Comparison of ENCODE assay signal across 8 cellular contexts in genomic region chr13:24995225-24995804, GRCh38.
DNase-seq lines count a peak whose midpoint lies in the region; TF ChIP-seq lines count a peak whose summit lies in the region.

No MANE protein-coding gene starts in this region.

- H3K27ac Mint-ChIP-seq in activated CD4-positive, alpha-beta T cell treated with anti-CD3 and anti-CD28 coated beads, Interleukin-2, amount 10 ng/mL, durations not matched to agents 24 days and 14 days = no peak overlapping the region
- no peak overlapping the region for H3K27ac Mint-ChIP-seq in endothelial cell (ENCODE audit: unreplicated experiment)

- DNase-seq in activated CD4-positive, CD25-positive, alpha-beta regulatory T cell (lab: John Stamatoyannopoulos, UW) = peak in 3 of 4 experiments; percentile 7 to 24 (median 14)
- no peak for DNase-seq in activated CD4-positive, CD25-positive, alpha-beta regulatory T cell treated with anti-CD3 and anti-CD28 coated beads, Interleukin-2, amount 50 U/mL, for 72 hours
- peak; percentile 93 for DNase-seq in HT-29 (ENCODE audit: low spot score)
- peak; percentile 39 for DNase-seq in NCI-H774 (lab: John Stamatoyannopoulos, UW)
- DNase-seq in activated CD4-positive, alpha-beta T cell treated with anti-CD3 and anti-CD28 coated beads, Interleukin-2, amount 10 ng/mL, durations not matched to agents 24 days and 14 days = peak; percentile 89
- peak; percentile 67 for DNase-seq in endothelial cell (ENCODE audit: low spot score)
- peak; percentile 71 for DNase-seq in middle frontal gyrus (ENCODE audit: extremely low spot score, low spot score)
- DNase-seq in stromal cell of bone marrow (ENCODE audit: low read depth) = peak; percentile 72

- H3K27me3 Mint-ChIP-seq in activated CD4-positive, alpha-beta T cell treated with anti-CD3 and anti-CD28 coated beads, Interleukin-2, amount 10 ng/mL, durations not matched to agents 24 days and 14 days = peaks cover 24% of the 10 kb centered on the region
- no peaks in the 10 kb centered on the region for H3K27me3 Mint-ChIP-seq in endothelial cell (ENCODE audit: unreplicated experiment)

- intact Hi-C loops in activated CD4-positive, alpha-beta T cell treated with anti-CD3 and anti-CD28 coated beads, Interleukin-2, amount 10 ng/mL, durations not matched to agents 24 days and 14 days (cut with micrococcal nuclease) = loop anchor here (1.0 to 5.0 kb wide), 2 partner anchors 42 to 117 kb away; no protein-coding TSS in a partner anchor

- H3K4me3 Mint-ChIP-seq in activated CD4-positive, alpha-beta T cell treated with anti-CD3 and anti-CD28 coated beads, Interleukin-2, amount 10 ng/mL, durations not matched to agents 24 days and 14 days = no peak overlapping the region
- H3K4me3 Mint-ChIP-seq in endothelial cell (ENCODE audit: unreplicated experiment) = no peak overlapping the region

- peak; percentile 71 for TF ChIP-seq CTCF in endothelial cell (IDR thresholded peaks at IDR 0.05; ENCODE audit: unreplicated experiment)

- peaks cover 3% of the 10 kb centered on the region for H3K4me1 Mint-ChIP-seq in activated CD4-positive, alpha-beta T cell treated with anti-CD3 and anti-CD28 coated beads, Interleukin-2, amount 10 ng/mL, durations not matched to agents 24 days and 14 days
- no peaks in the 10 kb centered on the region for H3K4me1 Mint-ChIP-seq in endothelial cell (ENCODE audit: unreplicated experiment)

- H3K9me3 Mint-ChIP-seq in activated CD4-positive, alpha-beta T cell treated with anti-CD3 and anti-CD28 coated beads, Interleukin-2, amount 10 ng/mL, durations not matched to agents 24 days and 14 days = no peaks in the 10 kb centered on the region
- no peaks in the 10 kb centered on the region for H3K9me3 Mint-ChIP-seq in endothelial cell (ENCODE audit: unreplicated experiment)

- H3K36me3 Mint-ChIP-seq in activated CD4-positive, alpha-beta T cell treated with anti-CD3 and anti-CD28 coated beads, Interleukin-2, amount 10 ng/mL, durations not matched to agents 24 days and 14 days (ENCODE audit: low read depth) = no peaks in the 10 kb centered on the region
- H3K36me3 Mint-ChIP-seq in endothelial cell (ENCODE audit: low read depth, unreplicated experiment) = no peaks in the 10 kb centered on the region
